ENCODE assay signal across 8 cellular contexts in genomic region chr20:5528719-5529256, GRCh38.
DNase-seq lines count a peak whose midpoint lies in the region; ATAC-seq and TF ChIP-seq lines count a peak whose summit lies in the region.

No MANE protein-coding gene starts in this region.

- peak; percentile 66 for TF ChIP-seq CTCF in CD14-positive monocyte (IDR thresholded peaks at IDR 0.05)

- intact Hi-C loops in CD14-positive monocyte (cut with micrococcal nuclease), result loop anchor here (2.0 kb wide), 2 partner anchors 260 to 548 kb away; no protein-coding TSS in a partner anchor

- no peak overlapping the region for H3K27ac Mint-ChIP-seq in CD14-positive monocyte
- no peak overlapping the region for H3K27ac Mint-ChIP-seq in memory B cell

- H3K9me3 Mint-ChIP-seq in CD14-positive monocyte (peaks cover 0 to 3% (median 2%) of the 10 kb centered on the region in 7 donors), memory B cell (no peaks in the 10 kb centered on the region)

- H3K36me3 Mint-ChIP-seq in CD14-positive monocyte, result peaks cover 3 to 15% of the 10 kb centered on the region in 2 donors
- peaks cover 2% of the 10 kb centered on the region for H3K36me3 Mint-ChIP-seq in memory B cell

- H3K4me3 Mint-ChIP-seq in CD14-positive monocyte (no peak overlapping the region), memory B cell (no peak overlapping the region)

- H3K4me1 Mint-ChIP-seq in CD14-positive monocyte (peaks cover 52% of the 10 kb centered on the region), memory B cell (peaks cover 9% of the 10 kb centered on the region)

- DNase-seq in CD14-positive monocyte (ENCODE audit: low spot score) (peak; percentile 71), HK-2 (ENCODE audit: unreplicated experiment) (peak; percentile 71), NCI-H774 (lab: John Stamatoyannopoulos, UW) (peak; percentile 77), memory B cell (ENCODE audit: low spot score in 2 of 2) (peak; percentile 61 to 75)
- peak; percentile 61 to 63 for DNase-seq in activated CD4-positive, alpha-beta T cell treated with anti-CD3 and anti-CD28 coated beads, Interleukin-2, amount 50 U/mL, for 4 hours
- peak; percentile 68 for DNase-seq in effector CD4-positive, alpha-beta T cell
- peak; percentile 31 to 48 for DNase-seq in stimulated activated CD8-positive, alpha-beta memory T cell treated with anti-CD3 and anti-CD28 coated beads, Interleukin-2, amount 100 ng/mL, for 1 hour (ENCODE audit: low read depth in 2 of 2)

- ATAC-seq in GM19328 (IDR thresholded peaks at IDR 0.05; ENCODE audit: unreplicated experiment) (peak; percentile 68), memory B cell (ENCODE audit: low read depth) (peak; percentile 75)

- H3K27me3 Mint-ChIP-seq in CD14-positive monocyte (ENCODE audit: low read depth in 3 of 3), result peaks cover 0 to 2% (median 2%) of the 10 kb centered on the region in 3 donors
- H3K27me3 Mint-ChIP-seq in memory B cell, result no peaks in the 10 kb centered on the region

Comparison
In these comparisons a context has a peak if more than half of its experiments do, and no peak if none do; other contexts are left out.
1. Peak in every context shown above with its lines: DNase-seq and ATAC-seq.